Comparison of ENCODE assay signal across 8 cellular contexts in genomic region chr20:45798935-45799642, GRCh38. TPM values are rescaled to one million over a fixed set of nuclear protein-coding genes. Genes with fewer than 3 reads are reported as not detected.
DNase-seq lines count a peak whose midpoint lies in the region; ATAC-seq and TF ChIP-seq lines count a peak whose summit lies in the region.

No MANE protein-coding gene starts in this region.

- peak; percentile 80 for TF ChIP-seq CTCF in HFFc6 (IDR thresholded peaks at IDR 0.05)

- H4K91ac ChIP-seq in mesenchymal stem cell (ENCODE audit: low read length): no peak overlapping the region

- H3K27ac Mint-ChIP-seq in CD4-positive, CD25-positive, alpha-beta regulatory T cell: peak overlapping the region in 1 of 3 donors; percentile 3
- H3K27ac Mint-ChIP-seq in HFFc6: peak overlapping the region; percentile 35; the same call in 1 of the 2 replicates
- peak overlapping the region; percentile 77 for H3K27ac Mint-ChIP-seq in activated CD4-positive, alpha-beta T cell treated with anti-CD3 and anti-CD28 coated beads, Interleukin-2, amount 10 ng/mL, durations not matched to agents 24 days and 14 days

- H2BK120ac ChIP-seq in mesenchymal stem cell (ENCODE audit: low read depth, low read length): no peak overlapping the region

- no peak overlapping the region for H2AFZ ChIP-seq in mesenchymal stem cell (ENCODE audit: low read depth, low read length)

- peak overlapping the region; percentile 26 for H3K9ac ChIP-seq in mesenchymal stem cell (ENCODE audit: low read length)

- no peak overlapping the region for H4K8ac ChIP-seq in mesenchymal stem cell (ENCODE audit: low read length)

- WGBS in mesenchymal stem cell: 37% methylated on average over 4 of the region's 4 CpGs

- H3K27me3 Mint-ChIP-seq in CD4-positive, CD25-positive, alpha-beta regulatory T cell: no peaks in the 10 kb centered on the region
- H3K27me3 Mint-ChIP-seq in HFFc6 (ENCODE audit: insufficient read depth): no peaks in the 10 kb centered on the region
- no peaks in the 10 kb centered on the region for H3K27me3 Mint-ChIP-seq in activated CD4-positive, alpha-beta T cell treated with anti-CD3 and anti-CD28 coated beads, Interleukin-2, amount 10 ng/mL, durations not matched to agents 24 days and 14 days

- peak overlapping the region; percentile 56 for H3K27ac ChIP-seq in CD4-positive, CD25-positive, alpha-beta regulatory T cell (ENCODE audit: insufficient read depth, low read length, poor library complexity, severe bottlenecking)
- H3K27ac ChIP-seq in mesenchymal stem cell (ENCODE audit: low read length, poor library complexity, severe bottlenecking): no peak overlapping the region

- no peak overlapping the region for H3K4me3 ChIP-seq in CD4-positive, CD25-positive, alpha-beta regulatory T cell (ENCODE audit: low read depth, low read length)
- no peak overlapping the region for H3K4me3 ChIP-seq in mesenchymal stem cell (ENCODE audit: insufficient read depth in 1 of 2, low read depth in 1 of 2, low read length in 2 of 2)

- H3K4ac ChIP-seq in mesenchymal stem cell (ENCODE audit: low read depth in 1 of 2, low read length in 2 of 2): no peak overlapping the region

- H3K23ac ChIP-seq in mesenchymal stem cell (ENCODE audit: low read length in 2 of 2): no peak overlapping the region

- peaks cover 16% of the 10 kb centered on the region for H3K79me1 ChIP-seq in mesenchymal stem cell (replicated peaks; ENCODE audit: low read length, poor library complexity, severe bottlenecking)

- H2AK5ac ChIP-seq in mesenchymal stem cell (ENCODE audit: low read length, severe bottlenecking): no peak overlapping the region

- peak; percentile 45 to 78 (median 68) for DNase-seq in CD4-positive, CD25-positive, alpha-beta regulatory T cell
- DNase-seq in HFFc6: peak; percentile 16
- peak; percentile 54 for DNase-seq in NCI-H748 (lab: John Stamatoyannopoulos, UW; ENCODE audit: unreplicated experiment)
- DNase-seq in activated CD4-positive, alpha-beta T cell treated with anti-CD3 and anti-CD28 coated beads, Interleukin-2, amount 10 ng/mL, durations not matched to agents 24 days and 14 days: peak; percentile 92
- peak; percentile 27 to 59 for DNase-seq in dermis microvascular lymphatic vessel endothelial cell (ENCODE audit: low read depth in 2 of 2)
- peak; percentile 69 for DNase-seq in mesenchymal stem cell
- DNase-seq in stimulated activated naive CD4-positive, alpha-beta T cell (lab: John Stamatoyannopoulos, UW): peak; percentile 19 to 73 (median 46)
- DNase-seq in amniotic stem cell (lab: John Stamatoyannopoulos, UW): no peak

- H3K9me3 ChIP-seq in CD4-positive, CD25-positive, alpha-beta regulatory T cell (ENCODE audit: control insufficient read depth in 2 of 2, low read length in 2 of 2): no peaks in the 10 kb centered on the region
- no peaks in the 10 kb centered on the region for H3K9me3 ChIP-seq in mesenchymal stem cell (ENCODE audit: control insufficient read depth, low read length)

- no peak overlapping the region for H2BK15ac ChIP-seq in mesenchymal stem cell (ENCODE audit: low read depth, poor library complexity, severe bottlenecking)

- peaks cover 0 to 17% (median 11%) of the 10 kb centered on the region in 4 donors for H3K4me1 Mint-ChIP-seq in CD4-positive, CD25-positive, alpha-beta regulatory T cell
- H3K4me1 Mint-ChIP-seq in HFFc6 (ENCODE audit: low read depth): no peaks in the 10 kb centered on the region; the same call in 1 of the 2 replicates
- peaks cover 19% of the 10 kb centered on the region for H3K4me1 Mint-ChIP-seq in activated CD4-positive, alpha-beta T cell treated with anti-CD3 and anti-CD28 coated beads, Interleukin-2, amount 10 ng/mL, durations not matched to agents 24 days and 14 days

- peak overlapping the region in 1 of 4 donors; percentile 16 for H3K4me3 Mint-ChIP-seq in CD4-positive, CD25-positive, alpha-beta regulatory T cell
- H3K4me3 Mint-ChIP-seq in HFFc6: no peak overlapping the region
- no peak overlapping the region for H3K4me3 Mint-ChIP-seq in activated CD4-positive, alpha-beta T cell treated with anti-CD3 and anti-CD28 coated beads, Interleukin-2, amount 10 ng/mL, durations not matched to agents 24 days and 14 days

- no peak overlapping the region for H2BK12ac ChIP-seq in mesenchymal stem cell (ENCODE audit: low read length in 2 of 2)

- no peak overlapping the region for H2BK5ac ChIP-seq in mesenchymal stem cell (ENCODE audit: low read depth, low read length, poor library complexity, severe bottlenecking)

- H3K36me3 Mint-ChIP-seq in CD4-positive, CD25-positive, alpha-beta regulatory T cell: peaks cover 38% of the 10 kb centered on the region
- H3K36me3 Mint-ChIP-seq in HFFc6 (ENCODE audit: low read depth): peaks cover 26% of the 10 kb centered on the region
- peaks cover 53% of the 10 kb centered on the region for H3K36me3 Mint-ChIP-seq in activated CD4-positive, alpha-beta T cell treated with anti-CD3 and anti-CD28 coated beads, Interleukin-2, amount 10 ng/mL, durations not matched to agents 24 days and 14 days (ENCODE audit: low read depth)

- H3K27me3 ChIP-seq in CD4-positive, CD25-positive, alpha-beta regulatory T cell (ENCODE audit: control insufficient read depth, insufficient read depth, low read length): no peaks in the 10 kb centered on the region
- H3K27me3 ChIP-seq in mesenchymal stem cell (ENCODE audit: control insufficient read depth in 1 of 2, insufficient read depth in 1 of 2, low read length in 2 of 2): no peaks in the 10 kb centered on the region

- no peak overlapping the region for H3K18ac ChIP-seq in mesenchymal stem cell (ENCODE audit: low read depth in 1 of 2, low read length in 2 of 2)

- peaks cover 59% of the 10 kb centered on the region for H3K36me3 ChIP-seq in CD4-positive, CD25-positive, alpha-beta regulatory T cell (ENCODE audit: control insufficient read depth, insufficient read depth, low read length)
- H3K36me3 ChIP-seq in mesenchymal stem cell (ENCODE audit: control insufficient read depth in 1 of 2, insufficient read depth in 2 of 2, low read depth in 1 of 2, low read length in 2 of 2): peaks cover 37 to 68% of the 10 kb centered on the region in 2 experiments

- H3K4me2 ChIP-seq in mesenchymal stem cell (ENCODE audit: low read length, poor library complexity, severe bottlenecking): no peak overlapping the region

- ATAC-seq in CD4-positive, CD25-positive, alpha-beta regulatory T cell (ENCODE audit: low read depth in 2 of 2): peak; percentile 86 to 91

- H3K9me3 Mint-ChIP-seq in CD4-positive, CD25-positive, alpha-beta regulatory T cell: no peaks in the 10 kb centered on the region
- H3K9me3 Mint-ChIP-seq in HFFc6: no peaks in the 10 kb centered on the region
- no peaks in the 10 kb centered on the region for H3K9me3 Mint-ChIP-seq in activated CD4-positive, alpha-beta T cell treated with anti-CD3 and anti-CD28 coated beads, Interleukin-2, amount 10 ng/mL, durations not matched to agents 24 days and 14 days

- H3K14ac ChIP-seq in mesenchymal stem cell (ENCODE audit: low read length in 2 of 2): no peak overlapping the region

- peaks cover 8% of the 10 kb centered on the region for H3K4me1 ChIP-seq in CD4-positive, CD25-positive, alpha-beta regulatory T cell (ENCODE audit: control insufficient read depth, insufficient read depth, low read length, poor library complexity, severe bottlenecking)
- H3K4me1 ChIP-seq in mesenchymal stem cell (ENCODE audit: control insufficient read depth, insufficient read depth, low read depth, low read length): no peaks in the 10 kb centered on the region

- intact Hi-C loops in activated CD4-positive, alpha-beta T cell treated with anti-CD3 and anti-CD28 coated beads, Interleukin-2, amount 10 ng/mL, durations not matched to agents 24 days and 14 days (cut with micrococcal nuclease): loop anchor here (2.0 kb wide), 1 partner anchor 172 kb away; no protein-coding TSS in a partner anchor

RNA-seq across cellular contexts. Expression of gene DNTTIP1, which starts 7.3 kb away (rescaled TPM):
- total RNA-seq in CD4-positive, CD25-positive, alpha-beta regulatory T cell: 16.4 TPM
- 10 to 100 TPM; 33.1 to 48.0 (median 45.3) TPM for polyA plus RNA-seq in CD4-positive, CD25-positive, alpha-beta regulatory T cell
- total RNA-seq in HFFc6 (2021; fragmentation: NEBNext Ultra II Directional; extraction: Animal tissue kit (Norgen Biotek cat#: 25700)): 10 to 100 TPM; 23.2 to 27.1 (median 25.8) TPM
- 31.9 and 35.3 TPM in 2 replicates for total RNA-seq in activated CD4-positive, alpha-beta T cell treated with anti-CD3 and anti-CD28 coated beads, Interleukin-2, amount 10 ng/mL, durations not matched to agents 24 days and 14 days
- total RNA-seq in dermis microvascular lymphatic vessel endothelial cell: 13.9 and 16.2 TPM in 2 replicates
- 35.0 TPM for polyA plus RNA-seq in mesenchymal stem cell (2013, experiment 1 of 2)
- polyA plus RNA-seq in mesenchymal stem cell (2013, experiment 2 of 2): 36.8 TPM

RNA-seq across cellular contexts. Expression of gene WFDC3, which starts 7.4 kb away (rescaled TPM):
- not detected for total RNA-seq in CD4-positive, CD25-positive, alpha-beta regulatory T cell
- not detected for polyA plus RNA-seq in CD4-positive, CD25-positive, alpha-beta regulatory T cell
- total RNA-seq in HFFc6 (2021; fragmentation: NEBNext Ultra II Directional; extraction: Animal tissue kit (Norgen Biotek cat#: 25700)): under 1 TPM in 1 of 6 experiments, not detected in 5; 0.43 TPM
- not detected in 2 replicates for total RNA-seq in activated CD4-positive, alpha-beta T cell treated with anti-CD3 and anti-CD28 coated beads, Interleukin-2, amount 10 ng/mL, durations not matched to agents 24 days and 14 days
- not detected in 2 replicates for total RNA-seq in dermis microvascular lymphatic vessel endothelial cell
- 1.5 TPM for polyA plus RNA-seq in mesenchymal stem cell (2013, experiment 1 of 2)
- 1.1 TPM for polyA plus RNA-seq in mesenchymal stem cell (2013, experiment 2 of 2)

RNA-seq across cellular contexts. Expression of gene UBE2C, which starts 13.4 kb away (rescaled TPM):
- total RNA-seq in CD4-positive, CD25-positive, alpha-beta regulatory T cell: 1.2 TPM
- polyA plus RNA-seq in CD4-positive, CD25-positive, alpha-beta regulatory T cell: 1 to 10 TPM; 3.4 to 10.0 (median 5.3) TPM
- total RNA-seq in HFFc6 (2021; fragmentation: NEBNext Ultra II Directional; extraction: Animal tissue kit (Norgen Biotek cat#: 25700)): 100 to 1,000 TPM in 1 of 6 experiments, 10 to 100 TPM in 5; 42.6 to 101 (median 91.3) TPM
- 113 and 115 TPM in 2 replicates for total RNA-seq in activated CD4-positive, alpha-beta T cell treated with anti-CD3 and anti-CD28 coated beads, Interleukin-2, amount 10 ng/mL, durations not matched to agents 24 days and 14 days
- total RNA-seq in dermis microvascular lymphatic vessel endothelial cell: 9.6 and 17.1 TPM in 2 replicates
- polyA plus RNA-seq in mesenchymal stem cell (2013, experiment 1 of 2): 20.5 TPM
- polyA plus RNA-seq in mesenchymal stem cell (2013, experiment 2 of 2): 21.3 TPM

RNA-seq across cellular contexts. Expression of gene TNNC2, which starts 28.0 kb away (rescaled TPM):
- 1.4 TPM for total RNA-seq in CD4-positive, CD25-positive, alpha-beta regulatory T cell
- polyA plus RNA-seq in CD4-positive, CD25-positive, alpha-beta regulatory T cell: 1 to 10 TPM in 1 of 4 donors, under 1 TPM in 2, not detected in 1; 0.49 to 1.5 (median 0.76) TPM
- not detected for total RNA-seq in HFFc6 (2021; fragmentation: NEBNext Ultra II Directional; extraction: Animal tissue kit (Norgen Biotek cat#: 25700))
- not detected in 2 replicates for total RNA-seq in activated CD4-positive, alpha-beta T cell treated with anti-CD3 and anti-CD28 coated beads, Interleukin-2, amount 10 ng/mL, durations not matched to agents 24 days and 14 days
- total RNA-seq in dermis microvascular lymphatic vessel endothelial cell: 0.13 TPM in 1 of 2 replicates, not detected in the other
- 0.19 TPM for polyA plus RNA-seq in mesenchymal stem cell (2013, experiment 1 of 2)
- polyA plus RNA-seq in mesenchymal stem cell (2013, experiment 2 of 2): 0.21 TPM

RNA-seq across cellular contexts. Expression of gene SNX21, which starts 34.5 kb away (rescaled TPM):
- 1.6 TPM for total RNA-seq in CD4-positive, CD25-positive, alpha-beta regulatory T cell
- 1 to 10 TPM in 3 of 4 donors, under 1 TPM in 1; 0.94 to 2.5 (median 1.7) TPM for polyA plus RNA-seq in CD4-positive, CD25-positive, alpha-beta regulatory T cell
- 10 to 100 TPM; 21.9 to 25.1 (median 22.7) TPM for total RNA-seq in HFFc6 (2021; fragmentation: NEBNext Ultra II Directional; extraction: Animal tissue kit (Norgen Biotek cat#: 25700))
- 0.47 and 0.89 TPM in 2 replicates for total RNA-seq in activated CD4-positive, alpha-beta T cell treated with anti-CD3 and anti-CD28 coated beads, Interleukin-2, amount 10 ng/mL, durations not matched to agents 24 days and 14 days
- total RNA-seq in dermis microvascular lymphatic vessel endothelial cell: 11.7 and 13.4 TPM in 2 replicates
- 18.0 TPM for polyA plus RNA-seq in mesenchymal stem cell (2013, experiment 1 of 2)
- 16.8 TPM for polyA plus RNA-seq in mesenchymal stem cell (2013, experiment 2 of 2)
